In genomic region chr6:165663736-165664552, GRCh38 we compare ENCODE assay signal across 10 cellular contexts. TPM values are rescaled to one million over a fixed set of nuclear protein-coding genes. Genes with fewer than 3 reads are reported as not detected.
DNase-seq lines count a peak whose midpoint lies in the region; ATAC-seq, FAIRE-seq and TF ChIP-seq lines count a peak whose summit lies in the region.
"Had no signal": no experiment of that assay in that cellular context is flagged by ENCODE, and none has a peak within 500 bp of the region (broad histone marks: within the 10 kb centered on the region; RNA-seq: fewer than 3 reads in every experiment).

No MANE protein-coding gene starts in this region.

- H2AK5ac ChIP-seq in H1 (ENCODE audit: low read depth, low read length): no peak overlapping the region

- no peak overlapping the region for H3K14ac ChIP-seq in H1 (ENCODE audit: insufficient read length)

- no peak overlapping the region for H2AFZ ChIP-seq in H1 (ENCODE audit: low read length)

- TF ChIP-seq RAD21 in H1 (IDR thresholded peaks at IDR 0.05 in 1 of 2, conservative IDR thresholded peaks at IDR 0.05 in 1 of 2; ENCODE audit: low read depth in 2 of 2, low read length in 2 of 2): no peak

- TF ChIP-seq EP300 in H1 (IDR thresholded peaks at IDR 0.05; ENCODE audit: borderline replicate concordance in 1 of 2, low read depth in 2 of 2, low read length in 2 of 2): no peak

- H3K27me3 ChIP-seq in H1 (replicated peaks in 1 of 4; ENCODE audit: control insufficient read depth in 3 of 4, extremely low read depth in 1 of 4, insufficient read depth in 3 of 4, low read length in 3 of 4): peaks cover 46 to 75% (median 60%) of the 10 kb centered on the region in 4 experiments
- peaks cover 48 to 70% of the 10 kb centered on the region in 2 donors for H3K27me3 ChIP-seq in muscle layer of colon (ENCODE audit: control insufficient read depth in 1 of 2, insufficient read depth in 2 of 2, low read length in 2 of 2)
- H3K27me3 ChIP-seq in vagina: no peaks in the 10 kb centered on the region
- peaks cover 87% of the 10 kb centered on the region for H3K27me3 ChIP-seq in WERI-Rb-1 (ENCODE audit: insufficient read depth, low read depth, severe bottlenecking)

- H3K79me2 ChIP-seq in H1 (ENCODE audit: control insufficient read depth in 1 of 2, insufficient read depth in 2 of 2, low read length in 2 of 2): no peaks in the 10 kb centered on the region

- H3K4ac ChIP-seq in H1 (replicated peaks; ENCODE audit: insufficient read length, low read depth, low read length): no peak overlapping the region

- POLR2A ChIA-PET in H1 (lab: Charles Lee; ENCODE audit: partially characterized antibody): no interaction called here

- CTCF ChIA-PET in activated naive CD4-positive, alpha-beta T cell treated with anti-CD3 and anti-CD28 coated beads, Interleukin-2, amount 10 ng/mL, durations not matched to agents 7 days and 5 days (lab: Charles Lee): no interaction called here
- CTCF ChIA-PET in activated naive CD4-positive, alpha-beta T cell treated with anti-CD3 and anti-CD28 coated beads for 36 hours (lab: Charles Lee): no interaction called here
- CTCF ChIA-PET in H1 (lab: Charles Lee; ENCODE audit: partially characterized antibody): interaction anchor here (0.6 kb wide), 1 partner anchor 13 kb away, joined by 3 read pairs; no protein-coding TSS in a partner anchor

- no peaks in the 10 kb centered on the region for H3K9me3 Mint-ChIP-seq in activated naive CD4-positive, alpha-beta T cell treated with anti-CD3 and anti-CD28 coated beads, Interleukin-2, amount 10 ng/mL, durations not matched to agents 7 days and 5 days
- no peaks in the 10 kb centered on the region for H3K9me3 Mint-ChIP-seq in activated naive CD4-positive, alpha-beta T cell treated with anti-CD3 and anti-CD28 coated beads for 36 hours
- H3K9me3 Mint-ChIP-seq: activated naive CD4-positive, alpha-beta T cell treated with anti-CD3 and anti-CD28 coated beads, Interleukin-2, amount 50 U/mL, for 24 hours had no signal

- H3K27ac Mint-ChIP-seq in activated naive CD4-positive, alpha-beta T cell treated with anti-CD3 and anti-CD28 coated beads, Interleukin-2, amount 10 ng/mL, durations not matched to agents 7 days and 5 days: no peak overlapping the region
- H3K27ac Mint-ChIP-seq in activated naive CD4-positive, alpha-beta T cell treated with anti-CD3 and anti-CD28 coated beads for 36 hours: no peak overlapping the region
- H3K27ac Mint-ChIP-seq: activated naive CD4-positive, alpha-beta T cell treated with anti-CD3 and anti-CD28 coated beads, Interleukin-2, amount 50 U/mL, for 24 hours had no signal

- peak overlapping the region; percentile 74 to 93 for H3K4me2 ChIP-seq in H1 (ENCODE audit: insufficient read depth in 1 of 2, low read depth in 2 of 2, low read length in 2 of 2)

- no peaks in the 10 kb centered on the region for H3K36me3 Mint-ChIP-seq in activated naive CD4-positive, alpha-beta T cell treated with anti-CD3 and anti-CD28 coated beads, Interleukin-2, amount 10 ng/mL, durations not matched to agents 7 days and 5 days
- H3K36me3 Mint-ChIP-seq in activated naive CD4-positive, alpha-beta T cell treated with anti-CD3 and anti-CD28 coated beads for 36 hours (ENCODE audit: low read depth): no peaks in the 10 kb centered on the region

- H4K5ac ChIP-seq in H1 (ENCODE audit: insufficient read length, low read depth, low read length): no peak overlapping the region

- intact Hi-C loops in activated naive CD4-positive, alpha-beta T cell treated with anti-CD3 and anti-CD28 coated beads for 36 hours (cut with micrococcal nuclease): no loop called here
- intact Hi-C loops in vagina (cut with DNase I): no loop called here

- no peak overlapping the region for H3K9ac ChIP-seq in H1 (replicated peaks in 1 of 4; ENCODE audit: extremely low read depth in 1 of 4, low read depth in 3 of 4, low read length in 3 of 4)
- no peak overlapping the region for H3K9ac ChIP-seq in muscle layer of colon (ENCODE audit: low read length)

- 0 out of 2 replicates have a peak overlapping the region, but pooled peaks have one; percentile 81 for H2BK15ac ChIP-seq in H1 (ENCODE audit: low read length)

- H2BK120ac ChIP-seq in H1 (replicated peaks; ENCODE audit: low read depth, low read length): no peak overlapping the region

- H4K20me1 ChIP-seq in H1 (replicated peaks in 1 of 2; ENCODE audit: control insufficient read depth in 1 of 2, insufficient read depth in 2 of 2, low read length in 2 of 2): peaks cover 0 to 2% of the 10 kb centered on the region in 2 experiments

- H2BK5ac ChIP-seq in H1 (ENCODE audit: low read depth, low read length): no peak overlapping the region; the same call in 1 of the 2 replicates

- H3K4me1 ChIP-seq in H1 (replicated peaks in 1 of 4; ENCODE audit: control insufficient read depth in 3 of 4, insufficient read depth in 4 of 4, low read length in 3 of 4) (peaks cover 11 to 26% (median 16%) of the 10 kb centered on the region in 4 experiments), muscle layer of colon (ENCODE audit: insufficient read depth, low read length) (peaks cover 20% of the 10 kb centered on the region), vagina (peaks cover 21% of the 10 kb centered on the region)

- H3K4me3 Mint-ChIP-seq in activated naive CD4-positive, alpha-beta T cell treated with anti-CD3 and anti-CD28 coated beads, Interleukin-2, amount 10 ng/mL, durations not matched to agents 7 days and 5 days: peak overlapping the region; percentile 50
- no peak overlapping the region for H3K4me3 Mint-ChIP-seq in activated naive CD4-positive, alpha-beta T cell treated with anti-CD3 and anti-CD28 coated beads for 36 hours
- H3K4me3 Mint-ChIP-seq: activated naive CD4-positive, alpha-beta T cell treated with anti-CD3 and anti-CD28 coated beads, Interleukin-2, amount 50 U/mL, for 24 hours had no signal

- H2BK20ac ChIP-seq in H1 (ENCODE audit: low read length): no peak overlapping the region

- no peaks in the 10 kb centered on the region for H3K9me3 ChIP-seq in H1 (ENCODE audit: insufficient read depth in 2 of 2, low read depth in 1 of 2, low read length in 1 of 2)
- no peaks in the 10 kb centered on the region for H3K9me3 ChIP-seq in muscle layer of colon (ENCODE audit: low read length)
- H3K9me3 ChIP-seq in vagina: no peaks in the 10 kb centered on the region
- H3K9me3 ChIP-seq in WERI-Rb-1 (ENCODE audit: severe bottlenecking): peaks cover 14% of the 10 kb centered on the region

- H3K27ac ChIP-seq in H1 (ENCODE audit: low read depth, low read length) (no peak overlapping the region), muscle layer of colon (ENCODE audit: low read depth, low read length) (no peak overlapping the region), vagina (peak overlapping the region; percentile 56), WERI-Rb-1 (no peak overlapping the region)

- H3K79me1 ChIP-seq in H1 (ENCODE audit: low read depth, low read length): no peaks in the 10 kb centered on the region

- H3K4me1 Mint-ChIP-seq in activated naive CD4-positive, alpha-beta T cell treated with anti-CD3 and anti-CD28 coated beads, Interleukin-2, amount 10 ng/mL, durations not matched to agents 7 days and 5 days: peaks cover 5% of the 10 kb centered on the region
- peaks cover 8% of the 10 kb centered on the region for H3K4me1 Mint-ChIP-seq in activated naive CD4-positive, alpha-beta T cell treated with anti-CD3 and anti-CD28 coated beads for 36 hours (ENCODE audit: low read depth)

- ATAC-seq in HG02642 (IDR thresholded peaks at IDR 0.05; ENCODE audit: poor library complexity, unreplicated experiment): no peak

- peaks cover 29% of the 10 kb centered on the region; the same call in 1 of the 2 replicates for H3K23me2 ChIP-seq in H1 (ENCODE audit: low read depth, low read length)

- H2BK12ac ChIP-seq in H1 (ENCODE audit: low read depth, low read length): peak overlapping the region; percentile 85; the same call in 1 of the 2 replicates

- TF ChIP-seq POLR2A in H1 (IDR thresholded peaks at IDR 0.05; ENCODE audit: control extremely low read depth in 1 of 2, low read depth in 2 of 2, low read length in 2 of 2) (no peak), vagina (IDR thresholded peaks at IDR 0.05) (no peak)

- no peak overlapping the region for H4K91ac ChIP-seq in H1 (replicated peaks; ENCODE audit: insufficient read length, low read length)

- H3K4me3 ChIP-seq in H1 (ENCODE audit: extremely low read depth in 1 of 4, insufficient read depth in 2 of 4, low read depth in 3 of 4, low read length in 4 of 4) (peak overlapping the region; percentile 37 to 73 (median 47); a peak in 7 of 8 replicates), muscle layer of colon (ENCODE audit: low read depth in 1 of 2, low read length in 2 of 2) (peak overlapping the region; percentile 12 to 59), vagina (peak overlapping the region; percentile 55 to 62), WERI-Rb-1 (ENCODE audit: low read depth, low read length) (no peak overlapping the region)

- H3K23ac ChIP-seq in H1 (ENCODE audit: insufficient read length): no peak overlapping the region

- DNase-seq in activated naive CD4-positive, alpha-beta T cell treated with anti-CD3 and anti-CD28 coated beads, Interleukin-2, amount 10 ng/mL, durations not matched to agents 7 days and 5 days: no peak
- DNase-seq in activated naive CD4-positive, alpha-beta T cell treated with anti-CD3 and anti-CD28 coated beads for 36 hours: no peak
- peak in 1 of 2 experiments; percentile 62 for DNase-seq in H1 (ENCODE audit: low read depth in 1 of 2, low spot score in 2 of 2)
- no peak for DNase-seq in vagina (ENCODE audit: extremely low spot score in 2 of 2)
- no peak for DNase-seq in WERI-Rb-1
- DNase-seq in activated naive CD4-positive, alpha-beta T cell (lab: John Stamatoyannopoulos, UW): no peak
- DNase-seq: OCI-M1 had no signal

- FAIRE-seq in H1 (lab: Jason Lieb, UNC): no peak

- peaks cover 0 to 2% (median 0%) of the 10 kb centered on the region in 4 experiments; a peak in 1 of 8 replicates for H3K36me3 ChIP-seq in H1 (ENCODE audit: control insufficient read depth in 2 of 4, insufficient read depth in 4 of 4, low read length in 3 of 4)
- no peaks in the 10 kb centered on the region for H3K36me3 ChIP-seq in muscle layer of colon (ENCODE audit: insufficient read depth, low read length)
- no peaks in the 10 kb centered on the region for H3K36me3 ChIP-seq in vagina
- no peaks in the 10 kb centered on the region for H3K36me3 ChIP-seq in WERI-Rb-1

- 0 out of 2 replicates have a peak overlapping the region, but pooled peaks have one; percentile 27 for H3K18ac ChIP-seq in H1 (ENCODE audit: extremely low read depth, low read length)

- no peak overlapping the region for H3K56ac ChIP-seq in H1 (replicated peaks; ENCODE audit: insufficient read length, low read depth, low read length)

- no peak overlapping the region for H4K8ac ChIP-seq in H1 (ENCODE audit: extremely low read depth, insufficient read depth, low read length)

- H3K27me3 Mint-ChIP-seq in activated naive CD4-positive, alpha-beta T cell treated with anti-CD3 and anti-CD28 coated beads, Interleukin-2, amount 10 ng/mL, durations not matched to agents 7 days and 5 days: peaks cover 63% of the 10 kb centered on the region
- peaks cover 41% of the 10 kb centered on the region for H3K27me3 Mint-ChIP-seq in activated naive CD4-positive, alpha-beta T cell treated with anti-CD3 and anti-CD28 coated beads for 36 hours (ENCODE audit: low read depth)

- TF ChIP-seq CTCF in H1 (IDR thresholded peaks at IDR 0.05; ENCODE audit: control extremely low read depth in 1 of 3, insufficient read depth in 1 of 3, low read depth in 1 of 3, low read length in 3 of 3) (no peak), vagina (IDR thresholded peaks at IDR 0.05) (no peak), WERI-Rb-1 (IDR thresholded peaks at IDR 0.05; ENCODE audit: low read depth, low read length) (no peak)

- 4% methylated on average over 38 of the region's 48 CpGs; no CpG with 5 or more reads in 1 of the 2 experiments for WGBS in H1 (ENCODE audit: extremely low coverage in 1 of 2, insufficient coverage in 1 of 2, insufficient read length in 1 of 2, insufficient replicate concordance in 2 of 2, low coverage in 1 of 2, low lambda C conversion rate in 2 of 2, missing lambda C conversion rate in 1 of 2), 2 experiments

RNA-seq across cellular contexts. Expression of gene PDE10A, which starts 0.9 kb away (rescaled TPM):
- not detected for total RNA-seq in activated naive CD4-positive, alpha-beta T cell treated with anti-CD3 and anti-CD28 coated beads for 36 hours
- total RNA-seq in H1 (2021; fragmentation: NEBNext Ultra II Directional; extraction: Animal tissue kit (Norgen Biotek cat#: 25700)): 2.4 and 2.6 TPM in 2 replicates
- 1.1 TPM in 2 replicates for polyA plus RNA-seq in H1 (2011; rRNA removed)
- polyA plus RNA-seq in H1 (2011; cell fraction: cytosol; rRNA removed): 0.97 TPM
- 1.9 TPM for polyA plus RNA-seq in H1 (2011; cell fraction: nucleus; rRNA removed)
- polyA plus RNA-seq in H1 (2012, experiment 1 of 2): 0.92 to 1.5 TPM (median 1.2 TPM) in 4 replicates
- 0.05 TPM for polyA plus RNA-seq in H1 (2012, experiment 2 of 2)
- 0.57 TPM for polyA plus RNA-seq in H1 (2013, experiment 1 of 2)
- 0.46 TPM for polyA plus RNA-seq in H1 (2013, experiment 2 of 2)
- 8.3 and 8.9 TPM in 2 replicates for polyA minus RNA-seq in H1 (2011; rRNA and poly(A)+ RNA removed)
- polyA minus RNA-seq in H1 (2011; cell fraction: cytosol; rRNA and poly(A)+ RNA removed): 4.6 TPM
- polyA minus RNA-seq in H1 (2011; cell fraction: nucleus; rRNA and poly(A)+ RNA removed): 13.7 TPM
- total RNA-seq in vagina: 15.0 TPM
